In genomic region chr9:97064171-97064570, GRCh38 we compare ENCODE assay signal across 31 cellular contexts. TPM values are rescaled to one million over a fixed set of nuclear protein-coding genes. Genes with fewer than 3 reads are reported as not detected.
"Had no signal": no experiment of that assay in that cellular context is flagged by ENCODE, and none has a peak within 500 bp of the region (broad histone marks: within the 10 kb centered on the region; RNA-seq: fewer than 3 reads in every experiment).

No MANE protein-coding gene starts in this region.

- DNase-seq: hypothalamus; immature natural killer cell; kidney; left colon; left lung; lower lobe of right lung; mammary epithelial cell; mesenchymal stem cell; naive B cell; natural killer cell; nephron progenitor cell; occipital lobe; ovary; retina; right cardiac atrium; spleen; stimulated activated CD4-positive, alpha-beta T cell treated with anti-CD3 and anti-CD28 coated beads, Interleukin-4, amount 100 ng/mL, for 24 hours; stimulated activated naive CD4-positive, alpha-beta T cell; tibial artery; trophoblast cell; upper lobe of right lung had no signal

- H3K27me3 ChIP-seq: neural progenitor cell, ovary, suprapubic skin, upper lobe of right lung had no signal

- H3K4me2 ChIP-seq: neural progenitor cell had no signal

- H3K27ac Mint-ChIP-seq: immature natural killer cell; mesothelial cell of epicardium; naive B cell; natural killer cell; nephron progenitor cell; neural progenitor cell; stimulated activated effector memory CD8-positive, alpha-beta T cell treated with anti-CD3 and anti-CD28 coated beads, Interleukin-12 subunit alpha, Interleukin-12 subunit beta, amount 100 ng/mL, for 72 hours; stimulated activated naive CD8-positive, alpha-beta T cell treated with anti-CD3 and anti-CD28 coated beads, Interleukin-15, Interleukin-2, amounts not matched to agents 100 ng/mL and 50 ng/mL, for 24 hours had no signal

- H3K36me3 ChIP-seq: left lung, lower lobe of right lung, neural progenitor cell, neutrophil, ovary, prostate gland, spleen, suprapubic skin, thoracic aorta, tibial artery, upper lobe of right lung had no signal

- H3K9me3 ChIP-seq: neutrophil, ovary, prostate gland, suprapubic skin, thoracic aorta, tibial artery, upper lobe of right lung had no signal

- H3K27ac ChIP-seq: left lung, lower lobe of right lung, neural progenitor cell, neutrophil, ovary, prostate gland, skin epidermis, spleen, suprapubic skin, thoracic aorta, tibial artery, upper lobe of right lung had no signal

- H2AFZ ChIP-seq: neural progenitor cell had no signal

- H3K4me3 Mint-ChIP-seq: immature natural killer cell; mesothelial cell of epicardium; naive B cell; natural killer cell; nephron progenitor cell; neural progenitor cell; stimulated activated effector memory CD8-positive, alpha-beta T cell treated with anti-CD3 and anti-CD28 coated beads, Interleukin-12 subunit alpha, Interleukin-12 subunit beta, amount 100 ng/mL, for 72 hours; stimulated activated naive CD8-positive, alpha-beta T cell treated with anti-CD3 and anti-CD28 coated beads, Interleukin-15, Interleukin-2, amounts not matched to agents 100 ng/mL and 50 ng/mL, for 24 hours had no signal

- H3K4me1 Mint-ChIP-seq: immature natural killer cell, naive B cell, natural killer cell, nephron progenitor cell, neural progenitor cell had no signal

- H3K4me1 ChIP-seq: left lung, lower lobe of right lung, neural progenitor cell, prostate gland, spleen, suprapubic skin, tibial artery, upper lobe of right lung had no signal

- H3K36me3 Mint-ChIP-seq: natural killer cell, neural progenitor cell had no signal

- H3K4me3 ChIP-seq: left lung, lower lobe of right lung, neural progenitor cell, ovary, prostate gland, skin epidermis, spleen, suprapubic skin, thoracic aorta, tibial artery, upper lobe of right lung had no signal

RNA-seq across cellular contexts. Expression of gene CTSV, which starts 25.2 kb away (rescaled TPM):
- total RNA-seq: sciatic nerve had no signal
